Comparison of ENCODE assay signal across 8 cellular contexts in genomic region chr5:7869474-7870136, GRCh38. TPM values are rescaled to one million over a fixed set of nuclear protein-coding genes. Genes with fewer than 3 reads are reported as not detected.
DNase-seq lines count a peak whose midpoint lies in the region; ATAC-seq and TF ChIP-seq lines count a peak whose summit lies in the region.

No MANE protein-coding gene starts in this region.

- H3K9me3 Mint-ChIP-seq in CD4-positive, alpha-beta T cell, result no peaks in the 10 kb centered on the region

- H3K27ac ChIP-seq in CD4-positive, alpha-beta T cell (ENCODE audit: low read depth, low read length), result peak overlapping the region; percentile 55
- H3K27ac ChIP-seq in VCaP (peak overlapping the region; percentile 88), esophagus (ENCODE audit: low read depth in 2 of 2, low read length in 1 of 2) (peak overlapping the region; percentile 45 to 68)

- H3K4me3 Mint-ChIP-seq in CD4-positive, alpha-beta T cell, result peak overlapping the region; percentile 93

- peak overlapping the region; percentile 68 to 96 for H3K4me3 ChIP-seq in esophagus (ENCODE audit: low read depth in 1 of 2, low read length in 2 of 2)
- peak overlapping the region; percentile 94 for H3K4me3 ChIP-seq in neuron (ENCODE audit: low read length)

- peak; percentile 15 for ATAC-seq in CD4-positive, alpha-beta T cell (ENCODE audit: poor library complexity)
- ATAC-seq in GM19351 (IDR thresholded peaks at IDR 0.05; ENCODE audit: unreplicated experiment), result peak; percentile 19
- ATAC-seq in HG03354 (IDR thresholded peaks at IDR 0.05; ENCODE audit: poor library complexity, severe bottlenecking, unreplicated experiment), result peak; percentile 41

- 1% methylated on average over 41 of the region's 41 CpGs for WGBS in esophagus, 2 donors

- no peak for TF ChIP-seq CTCF in CD4-positive, alpha-beta T cell (IDR thresholded peaks at IDR 0.05)
- no peak for TF ChIP-seq CTCF in VCaP (conservative IDR thresholded peaks at IDR 0.05)

- CTCF ChIA-PET in CD4-positive, alpha-beta T cell (lab: Charles Lee), result interaction anchor here (1.3 to 1.5 kb wide), 2 partner anchors 13 to 17 kb away, joined by 3 to 6 read pairs; no protein-coding TSS in a partner anchor

- peaks cover 53% of the 10 kb centered on the region for H3K36me3 Mint-ChIP-seq in CD4-positive, alpha-beta T cell (ENCODE audit: low read depth)

- no peaks in the 10 kb centered on the region for H3K27me3 ChIP-seq in CD4-positive, alpha-beta T cell (ENCODE audit: control insufficient read depth, insufficient read depth, low read length)
- H3K27me3 ChIP-seq in esophagus (ENCODE audit: control insufficient read depth in 1 of 2, insufficient read depth in 2 of 2, low read length in 2 of 2) (no peaks in the 10 kb centered on the region), neuron (ENCODE audit: insufficient read depth, low read length) (no peaks in the 10 kb centered on the region)

- H3K27me3 Mint-ChIP-seq in CD4-positive, alpha-beta T cell, result no peaks in the 10 kb centered on the region

- DNase-seq in CD4-positive, alpha-beta T cell, result peak in 3 of 10 experiments; percentile 7 to 12 (median 9)
- no peak for DNase-seq in KBM-7
- no peak for DNase-seq in HPDE6-E6E7 (ENCODE audit: extremely low spot score)

- H3K36me3 ChIP-seq in esophagus (ENCODE audit: control insufficient read depth in 2 of 2, insufficient read depth in 2 of 2, low read length in 1 of 2) (no peaks in the 10 kb centered on the region), neuron (ENCODE audit: insufficient read depth, low read length) (peaks cover 31% of the 10 kb centered on the region)

- peaks cover 0 to 2% of the 10 kb centered on the region in 2 donors for H3K4me1 ChIP-seq in esophagus (ENCODE audit: control insufficient read depth in 2 of 2, insufficient read depth in 2 of 2, low read length in 1 of 2)
- H3K4me1 ChIP-seq in neuron (ENCODE audit: insufficient read depth, low read length), result peaks cover 27% of the 10 kb centered on the region

- POLR2A ChIA-PET in CD4-positive, alpha-beta T cell (lab: Charles Lee), result interaction anchor here (0.7 to 2.8 kb wide), 6 partner anchors 9 to 30 kb away, joined by 3 to 22 read pairs (median 8); partner anchors contain the start of gene CFAP90

- H2AFZ ChIP-seq in neuron (ENCODE audit: low read depth, low read length), result peak overlapping the region; percentile 94

- intact Hi-C loops in CD4-positive, alpha-beta T cell (cut with DNase I, micrococcal nuclease), result loop anchor here (2.0 to 10.0 kb wide), 6 partner anchors 17 to 1492 kb away; partner anchors contain the start of genes CFAP90 (in 1 of the 2), MED10 (in 1 of the 2), NSUN2 (in 1 of the 2) and SRD5A1 (in 1 of the 2)

- H3K9me3 ChIP-seq in CD4-positive, alpha-beta T cell (ENCODE audit: control insufficient read depth, low read length), result no peaks in the 10 kb centered on the region
- H3K9me3 ChIP-seq in esophagus (ENCODE audit: control insufficient read depth in 2 of 2, insufficient read depth in 1 of 2, low read depth in 1 of 2, low read length in 1 of 2), result no peaks in the 10 kb centered on the region
- H3K9me3 ChIP-seq in neuron (ENCODE audit: low read length), result no peaks in the 10 kb centered on the region

- peaks cover 84% of the 10 kb centered on the region for H3K4me1 Mint-ChIP-seq in CD4-positive, alpha-beta T cell (ENCODE audit: low read depth)

- H3K27ac Mint-ChIP-seq in CD4-positive, alpha-beta T cell, result peak overlapping the region; percentile 90

- in situ Hi-C loops in KBM-7 (cut with MboI; ENCODE audit: low pct_unique_long_range_greater_than_20kb, low sequenced_read_pairs), result no loop called here

RNA-seq across cellular contexts. Expression of gene MTRR, which starts 0.7 kb away (rescaled TPM):
- total RNA-seq in CD4-positive, alpha-beta T cell, result 10 to 100 TPM; 74.6 to 77.5 TPM
- 10 to 100 TPM in 1 of 2 donors, 1 to 10 TPM in 1; 4.8 to 11.8 TPM for polyA plus RNA-seq in esophagus

RNA-seq across cellular contexts. Expression of gene FASTKD3, which starts 0.8 kb away (rescaled TPM):
- 1 to 10 TPM; 2.6 to 3.4 TPM for total RNA-seq in CD4-positive, alpha-beta T cell
- 1 to 10 TPM; 7.8 to 8.0 TPM for polyA plus RNA-seq in esophagus

RNA-seq across cellular contexts. Expression of gene CFAP90, which starts 18.7 kb away (rescaled TPM):
- not detected for total RNA-seq in CD4-positive, alpha-beta T cell
- under 1 TPM in 1 of 2 donors, not detected in 1; 0.06 TPM for polyA plus RNA-seq in esophagus
